Comparison of ENCODE assay signal across 32 cellular contexts in genomic region chr2:101140237-101140636, GRCh38.
"Had no signal": no experiment of that assay in that cellular context is flagged by ENCODE, and none has a peak within 500 bp of the region (broad histone marks: within the 10 kb centered on the region; RNA-seq: fewer than 3 reads in every experiment).

No MANE protein-coding gene starts in this region.

- H3K27me3 ChIP-seq: adrenal gland, body of pancreas, cardiac muscle cell, neural progenitor cell, right lobe of liver, stomach, thyroid gland, upper lobe of left lung, vagina had no signal

- H3K4me3 ChIP-seq: adrenal gland, body of pancreas, cardiac muscle cell, neural progenitor cell, right lobe of liver, smooth muscle cell, stomach, thyroid gland, upper lobe of left lung, vagina had no signal

- FAIRE-seq: TTC549 had no signal

- H3K4me1 ChIP-seq: adrenal gland, neural progenitor cell, thyroid gland had no signal

- ATAC-seq: activated CD4-positive, CD25-positive, alpha-beta regulatory T cell treated with anti-CD3 and anti-CD28 coated beads, Interleukin-2, amount 50 U/mL, for 24 hours; body of pancreas; effector memory CD8-positive, alpha-beta T cell; naive thymus-derived CD8-positive, alpha-beta T cell; right lobe of liver; stimulated activated memory B cell treated with anti-CD40 and anti-IgM and Interleukin-4, amounts not matched to agents 10 μg/mL and 1 μg/mL and 100 μg/mL, for 72 hours had no signal

- H3K27ac ChIP-seq: adrenal gland, body of pancreas, cardiac muscle cell, neural progenitor cell, right lobe of liver, thyroid gland, upper lobe of left lung, vagina, VCaP had no signal

- DNase-seq: activated CD4-positive, alpha-beta memory T cell treated with anti-CD3 and anti-CD28 coated beads for 36 hours; activated CD4-positive, alpha-beta T cell treated with anti-CD3 and anti-CD28 coated beads for 48 hours; activated CD8-positive, alpha-beta memory T cell treated with anti-CD3 and anti-CD28 coated beads, Interleukin-2, amount 50 U/mL, for 4 hours; activated effector memory CD4-positive, alpha-beta T cell treated with anti-CD3 and anti-CD28 coated beads, Interleukin-2, amount 50 U/mL, for 16 hours; activated naive CD4-positive, alpha-beta T cell treated with anti-CD3 and anti-CD28 coated beads for 36 hours; activated naive CD8-positive, alpha-beta T cell treated with anti-CD3 and anti-CD28 coated beads for 36 hours; activated T-cell treated with anti-CD3 and anti-CD28 coated beads, Interleukin-2, amount 50 U/mL, for 1 hour; adrenal gland; aorta; body of pancreas; cortex of kidney; effector memory CD8-positive, alpha-beta T cell; erythroblast; kidney glomerular epithelial cell; naive thymus-derived CD8-positive, alpha-beta T cell; occipital lobe; right lobe of liver; stimulated activated CD4-positive, alpha-beta T cell treated with anti-CD3 and anti-CD28 coated beads, Interleukin-1b, Interleukin-23, amount 100 ng/mL, for 48 hours; stimulated activated CD4-positive, alpha-beta T cell treated with anti-CD3 and anti-CD28 coated beads, Interleukin-4, amount 100 ng/mL, for 4 hours; stimulated activated CD8-positive, alpha-beta memory T cell treated with anti-CD3 and anti-CD28 coated beads, Interleukin-4, amount 100 ng/mL, for 48 hours; stomach; T-helper 9 cell; thyroid gland; upper lobe of left lung had no signal

- H3K4me2 ChIP-seq: neural progenitor cell, smooth muscle cell had no signal

- H2AFZ ChIP-seq: neural progenitor cell had no signal

- H3K36me3 ChIP-seq: adrenal gland, cardiac muscle cell, neural progenitor cell, right lobe of liver, stomach, thyroid gland, upper lobe of left lung, vagina had no signal

- H3K9me3 ChIP-seq: adrenal gland, body of pancreas, right lobe of liver, stomach, thyroid gland, upper lobe of left lung, vagina had no signal

- H3K9ac ChIP-seq: neural progenitor cell had no signal
